ENCODE assay signal across 14 cellular contexts in the genomic region with DNA sequence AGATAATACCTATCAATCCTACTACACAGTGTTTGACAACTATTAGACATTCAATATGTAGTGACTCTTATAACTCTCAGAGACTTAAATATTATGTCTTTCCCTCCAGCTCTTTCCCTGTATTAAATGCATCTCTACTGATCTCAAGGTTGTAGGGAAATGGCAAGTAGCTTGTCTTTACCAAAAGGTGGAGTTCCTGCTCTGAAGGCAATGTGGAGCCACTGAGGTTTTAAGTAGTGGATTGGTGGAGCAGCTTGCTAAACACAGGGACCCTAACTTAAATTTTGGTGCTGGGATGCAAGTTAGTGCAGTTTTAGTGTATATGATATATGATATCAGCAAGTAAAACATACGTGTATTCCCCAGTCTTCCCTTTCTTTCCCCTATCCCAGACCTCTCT. TPM values are rescaled to one million over a fixed set of nuclear protein-coding genes. Genes with fewer than 3 reads are reported as not detected.
DNase-seq lines count a peak whose midpoint lies in the region; ATAC-seq, FAIRE-seq and TF ChIP-seq lines count a peak whose summit lies in the region.
"Had no signal": no experiment of that assay in that cellular context is flagged by ENCODE, and none has a peak within 500 bp of the region (broad histone marks: within the 10 kb centered on the region; RNA-seq: fewer than 3 reads in every experiment).

No MANE protein-coding gene starts in this region.

- H3K14ac ChIP-seq in H9 (ENCODE audit: insufficient read depth, low read length) = no peak overlapping the region

- in situ Hi-C loops in Panc1 (cut with HindIII; ENCODE audit: low pct_unique_long_range_greater_than_20kb, low sequenced_read_pairs) (no loop called here), GM13976 (cut with MboI; ENCODE audit: low sequenced_read_pairs, unreplicated experiment) (no loop called here)

- POLR2A ChIA-PET in Panc1 (lab: Charles Lee) = interaction anchor here (0.6 kb wide), 3 partner anchors 33 to 46 kb away, joined by 3 to 5 read pairs (median 3); no protein-coding TSS in a partner anchor

- H2AFZ ChIP-seq in H9 (ENCODE audit: low read length) = no peak overlapping the region
- H2AFZ ChIP-seq: parathyroid adenoma had no signal

- intact Hi-C loops in Panc1 (cut with micrococcal nuclease; ENCODE audit: unreplicated experiment) = no loop called here

- CTCF ChIA-PET in Panc1 (lab: Charles Lee) = no interaction called here

- DNase-seq in D721Med (ENCODE audit: insufficient read length, low spot score) (no peak), Panc1 (ENCODE audit: low read depth, low spot score) (no peak), GM13976 (ENCODE audit: low spot score) (no peak), H9 (no peak)
- DNase-seq: activated CD4-positive, alpha-beta T cell treated with anti-CD3 and anti-CD28 coated beads for 1 hour; DND-41; tibial artery had no signal

- peak; percentile 41; the same call in 1 of the 2 replicates for ATAC-seq in Panc1
- no peak for ATAC-seq in HG03095 (IDR thresholded peaks at IDR 0.05; ENCODE audit: unreplicated experiment)
- ATAC-seq in stimulated activated memory B cell treated with anti-CD40 and anti-IgM and Interleukin-4, amounts not matched to agents 10 μg/mL and 1 μg/mL and 100 μg/mL, for 72 hours = no peak

- no peak overlapping the region for H3K4me2 ChIP-seq in H9 (ENCODE audit: insufficient read depth, insufficient read length, low read length)

- H3K4me3 Mint-ChIP-seq in nephron = no peak overlapping the region
- H3K4me3 Mint-ChIP-seq in H9 = no peak overlapping the region
- no peak overlapping the region for H3K4me3 Mint-ChIP-seq in stimulated activated memory B cell treated with anti-CD40 and anti-IgM and Interleukin-4, amounts not matched to agents 10 μg/mL and 1 μg/mL and 100 μg/mL, for 72 hours
- H3K4me3 Mint-ChIP-seq: activated naive CD8-positive, alpha-beta T cell; B cell had no signal

- H3T11ph ChIP-seq in H9 (ENCODE audit: low read length) = no peak overlapping the region

- H3K4me3 ChIP-seq in Panc1 (ENCODE audit: low read depth in 2 of 2, low read length in 2 of 2) = no peak overlapping the region
- peak overlapping the region; percentile 39 for H3K4me3 ChIP-seq in endocrine pancreas (ENCODE audit: control insufficient read depth, insufficient read depth, low read length)

- H4K20me1 ChIP-seq in H9 (ENCODE audit: control insufficient read depth, insufficient read depth, insufficient read length) = no peaks in the 10 kb centered on the region

- no peak overlapping the region for H2BK5ac ChIP-seq in H9 (ENCODE audit: insufficient read length, low read length)

- peak overlapping the region; percentile 78 to 92 (median 92) for H3K27ac Mint-ChIP-seq in nephron
- peak overlapping the region in 1 of 3 experiments; percentile 46; a peak in 1 of 7 replicates for H3K27ac Mint-ChIP-seq in H9
- no peak overlapping the region for H3K27ac Mint-ChIP-seq in stimulated activated memory B cell treated with anti-CD40 and anti-IgM and Interleukin-4, amounts not matched to agents 10 μg/mL and 1 μg/mL and 100 μg/mL, for 72 hours
- H3K27ac Mint-ChIP-seq: activated naive CD8-positive, alpha-beta T cell; B cell had no signal

- no TSS peak for BruUV-seq in Panc1 (replicated peaks; lab: Mats Ljungman, UMichigan)

- H2BK20ac ChIP-seq in H9 (ENCODE audit: low read depth, low read length, poor library complexity, severe bottlenecking) = no peak overlapping the region

- no peak overlapping the region for H3K4ac ChIP-seq in H9 (ENCODE audit: low read depth, low read length)

- H3K36me3 ChIP-seq in Panc1 (ENCODE audit: control insufficient read depth, insufficient read depth, low read length) (no peaks in the 10 kb centered on the region), endocrine pancreas (ENCODE audit: control insufficient read depth, insufficient read depth, low read length) (no peaks in the 10 kb centered on the region)
- H3K36me3 ChIP-seq: tibial artery had no signal

- H3K23ac ChIP-seq in H9 (ENCODE audit: insufficient read length, low read depth, low read length) = no peak overlapping the region

- H3K9ac ChIP-seq in endocrine pancreas (ENCODE audit: control insufficient read depth, insufficient read depth, low read length) (no peak overlapping the region), H9 (ENCODE audit: extremely low read depth, insufficient read length, low read length) (no peak overlapping the region)
- H3K9ac ChIP-seq: parathyroid adenoma had no signal

- no peak overlapping the region for H2BK15ac ChIP-seq in H9 (ENCODE audit: low read depth, low read length)

- no CpG with 5 or more reads among the region's 1 CpG for WGBS in H9 (ENCODE audit: extremely low coverage, insufficient read length, low lambda C conversion rate)

- H3K27me3 ChIP-seq in Panc1 (ENCODE audit: control insufficient read depth, insufficient read depth, low read length) (no peaks in the 10 kb centered on the region), endocrine pancreas (ENCODE audit: control insufficient read depth, insufficient read depth, low read length) (no peaks in the 10 kb centered on the region), H9 (ENCODE audit: insufficient read depth, low read length) (no peaks in the 10 kb centered on the region)
- H3K27me3 ChIP-seq: tibial artery had no signal

- H3K9me3 Mint-ChIP-seq in nephron = no peaks in the 10 kb centered on the region
- H3K9me3 Mint-ChIP-seq in H9 = no peaks in the 10 kb centered on the region
- no peaks in the 10 kb centered on the region for H3K9me3 Mint-ChIP-seq in stimulated activated memory B cell treated with anti-CD40 and anti-IgM and Interleukin-4, amounts not matched to agents 10 μg/mL and 1 μg/mL and 100 μg/mL, for 72 hours

- H3K23me2 ChIP-seq in H9 (ENCODE audit: insufficient read length, low read depth, low read length, poor library complexity, severe bottlenecking) = no peaks in the 10 kb centered on the region

- TF ChIP-seq CTCF in D721Med (IDR thresholded peaks at IDR 0.05; ENCODE audit: insufficient read depth, missing control alignments) (no peak), Panc1 (IDR thresholded peaks at IDR 0.05) (peak; percentile 19; the same call in 1 of the 2 replicates), nephron (IDR thresholded peaks at IDR 0.05; ENCODE audit: unreplicated experiment in 3 of 3) (no peak), GM13976 (IDR thresholded peaks at IDR 0.05; ENCODE audit: borderline replicate concordance, control extremely low read depth, extremely low read depth, insufficient read depth, missing control alignments) (no peak), H9 (conservative IDR thresholded peaks at IDR 0.05) (no peak; the same call in 2 of the 3 replicates)

- peaks cover 65% of the 10 kb centered on the region for H3K4me1 Mint-ChIP-seq in nephron
- peaks cover 17 to 40% of the 10 kb centered on the region in 2 experiments for H3K4me1 Mint-ChIP-seq in H9
- H3K4me1 Mint-ChIP-seq in stimulated activated memory B cell treated with anti-CD40 and anti-IgM and Interleukin-4, amounts not matched to agents 10 μg/mL and 1 μg/mL and 100 μg/mL, for 72 hours = peaks cover 8% of the 10 kb centered on the region

- no peak overlapping the region for H2AK5ac ChIP-seq in H9 (ENCODE audit: insufficient read length, low read length)

- peak overlapping the region; percentile 71 for H3K27ac ChIP-seq in Panc1 (ENCODE audit: low read length)
- no peak overlapping the region for H3K27ac ChIP-seq in H9 (ENCODE audit: insufficient read length, low read depth, low read length)
- H3K27ac ChIP-seq: parathyroid adenoma had no signal

- H4K8ac ChIP-seq in H9 (replicated peaks; ENCODE audit: insufficient read length, low read depth, low read length) = no peak overlapping the region

- no peak overlapping the region for H2BK120ac ChIP-seq in H9 (ENCODE audit: low read depth, low read length, poor library complexity, severe bottlenecking)

- H2BK12ac ChIP-seq in H9 (ENCODE audit: insufficient read length, low read depth, low read length) = no peak overlapping the region

- H3K79me2 ChIP-seq in H9 (ENCODE audit: insufficient read depth, low read length) = no peaks in the 10 kb centered on the region

- no peaks in the 10 kb centered on the region for H3K9me3 ChIP-seq in Panc1 (ENCODE audit: control insufficient read depth, insufficient read depth, low read depth, low read length)
- H3K9me3 ChIP-seq in endocrine pancreas (ENCODE audit: control insufficient read depth, low read length) = no peaks in the 10 kb centered on the region
- no peaks in the 10 kb centered on the region for H3K9me3 ChIP-seq in H9 (ENCODE audit: control insufficient read depth, low read depth, low read length)
- H3K9me3 ChIP-seq: tibial artery had no signal

- no peak overlapping the region for H4K5ac ChIP-seq in H9 (ENCODE audit: insufficient read length, low read depth, low read length)

- H3K4me1 ChIP-seq in Panc1 (ENCODE audit: control insufficient read depth, insufficient read depth, low read length) = peaks cover 61% of the 10 kb centered on the region
- H3K4me1 ChIP-seq in endocrine pancreas (ENCODE audit: control insufficient read depth, insufficient read depth, low read length) = peaks cover 27% of the 10 kb centered on the region
- H3K4me1 ChIP-seq in H9 (ENCODE audit: insufficient read depth, low read length) = no peaks in the 10 kb centered on the region

- no peak overlapping the region for H3K56ac ChIP-seq in H9 (ENCODE audit: insufficient read length, low read depth, low read length)

- H3K36me3 Mint-ChIP-seq in nephron (ENCODE audit: low read depth) = no peaks in the 10 kb centered on the region
- H3K36me3 Mint-ChIP-seq in H9 (ENCODE audit: insufficient read depth in 1 of 3, low read depth in 3 of 3) = no peaks in the 10 kb centered on the region
- no peaks in the 10 kb centered on the region for H3K36me3 Mint-ChIP-seq in stimulated activated memory B cell treated with anti-CD40 and anti-IgM and Interleukin-4, amounts not matched to agents 10 μg/mL and 1 μg/mL and 100 μg/mL, for 72 hours
- H3K36me3 Mint-ChIP-seq: activated naive CD8-positive, alpha-beta T cell had no signal

- no peak overlapping the region for H3K18ac ChIP-seq in H9 (ENCODE audit: insufficient read length, low read depth, low read length)

- FAIRE-seq in D721Med (lab: Jason Lieb, UNC) = peak; percentile 38

- no peaks in the 10 kb centered on the region for H3K27me3 Mint-ChIP-seq in nephron (ENCODE audit: low read depth)
- H3K27me3 Mint-ChIP-seq in H9 (ENCODE audit: low read depth) = no peaks in the 10 kb centered on the region
- H3K27me3 Mint-ChIP-seq in stimulated activated memory B cell treated with anti-CD40 and anti-IgM and Interleukin-4, amounts not matched to agents 10 μg/mL and 1 μg/mL and 100 μg/mL, for 72 hours = peaks cover 69% of the 10 kb centered on the region
- H3K27me3 Mint-ChIP-seq: activated naive CD8-positive, alpha-beta T cell had no signal

- no peak overlapping the region for H4K91ac ChIP-seq in H9 (ENCODE audit: insufficient read length, low read depth, low read length)

- H3K79me1 ChIP-seq in H9 (ENCODE audit: insufficient read depth, low read depth, low read length, poor library complexity, severe bottlenecking) = no peaks in the 10 kb centered on the region

RNA-seq across cellular contexts. Expression of gene FNIP2, which starts 13.1 kb away (rescaled TPM):
- total RNA-seq in Panc1 (2021; ENCODE audit: unreplicated experiment) (17.7 TPM), H9 (2021) (9.6 and 11.4 TPM in 2 replicates)
- 6.1 TPM for polyA plus RNA-seq in Panc1 (2012; ENCODE audit: insufficient read length)

RNA-seq across cellular contexts. Expression of gene PPID, which starts 58.8 kb away (rescaled TPM):
- total RNA-seq in Panc1 (2021; ENCODE audit: unreplicated experiment) (23.3 TPM), H9 (2021) (50.2 and 53.5 TPM in 2 replicates)
- 17.8 TPM for polyA plus RNA-seq in Panc1 (2012; ENCODE audit: insufficient read length)
